33 cellular contexts compared by ENCODE assay signal in genomic region chr1:85660541-85660940, GRCh38.
"Had no signal": no experiment of that assay in that cellular context is flagged by ENCODE, and none has a peak within 500 bp of the region (broad histone marks: within the 10 kb centered on the region; RNA-seq: fewer than 3 reads in every experiment).

No MANE protein-coding gene starts in this region.

- H3K4me2 ChIP-seq: smooth muscle cell had no signal

- FAIRE-seq: astrocyte, TTC549 had no signal

- H3K27me3 ChIP-seq: brain microvascular endothelial cell, esophagus muscularis mucosa, heart right ventricle, left lung, right atrium auricular region, thyroid gland, upper lobe of left lung, vagina had no signal

- H3K4me1 ChIP-seq: left lung, lower lobe of right lung, right atrium auricular region, upper lobe of left lung, vagina had no signal

- H3K9me3 ChIP-seq: esophagus muscularis mucosa, heart right ventricle, left lung, lower lobe of right lung, right atrium auricular region, thyroid gland, upper lobe of left lung, vagina had no signal

- DNase-seq: activated CD4-positive, alpha-beta T cell treated with anti-CD3 and anti-CD28 coated beads for 4 hours; activated CD4-positive, alpha-beta T cell treated with anti-CD3 and anti-CD28 coated beads, Interleukin-2, amount 50 U/mL, for 48 hours; activated CD8-positive, alpha-beta memory T cell treated with anti-CD3 and anti-CD28 coated beads for 24 hours; activated CD8-positive, alpha-beta memory T cell treated with anti-CD3 and anti-CD28 coated beads, Interleukin-2, amount 50 U/mL, for 4 hours; activated effector memory CD4-positive, alpha-beta T cell treated with anti-CD3 and anti-CD28 coated beads, Interleukin-2, amount 50 U/mL, for 16 hours; activated naive CD4-positive, alpha-beta T cell treated with anti-CD3 and anti-CD28 coated beads, Interleukin-2, amount 10 ng/mL, durations not matched to agents 7 days and 5 days; activated naive CD8-positive, alpha-beta T cell treated with anti-CD3 and anti-CD28 coated beads, Interleukin-2, amount 10 ng/mL, durations not matched to agents 7 days and 5 days; activated T-cell treated with anti-CD3 and anti-CD28 coated beads, Interleukin-2, amount 50 U/mL, for 1 hour; amniotic stem cell; brain microvascular endothelial cell; caudate nucleus; endodermal cell; foreskin melanocyte; heart right ventricle; left lung; lower lobe of right lung; mesendoderm; natural killer cell; stimulated activated CD4-positive, alpha-beta T cell treated with anti-CD3 and anti-CD28 coated beads, Interleukin-1b, Interleukin-23, amount 100 ng/mL, for 48 hours; stimulated activated CD4-positive, alpha-beta T cell treated with anti-CD3 and anti-CD28 coated beads, Interleukin-4, amount 100 ng/mL, for 4 hours; stimulated activated CD8-positive, alpha-beta memory T cell treated with anti-CD3 and anti-CD28 coated beads, Interleukin-4, amount 100 ng/mL, for 48 hours; stimulated activated naive CD8-positive, alpha-beta T cell treated with anti-CD3 and anti-CD28 coated beads, Interleukin-15, amount 100 ng/mL, for 72 hours; substantia nigra; thyroid gland; upper lobe of left lung had no signal

- H3K36me3 ChIP-seq: left lung, lower lobe of right lung, thyroid gland, upper lobe of left lung, vagina had no signal

- ATAC-seq: heart right ventricle; left lung; lower lobe of right lung; natural killer cell; stimulated activated memory B cell treated with anti-CD40 and anti-IgM and Interleukin-4, amounts not matched to agents 10 μg/mL and 1 μg/mL and 100 μg/mL, for 72 hours; stimulated activated naive CD8-positive, alpha-beta T cell treated with anti-CD3 and anti-CD28 coated beads, Interleukin-15, amount 100 ng/mL, for 72 hours had no signal

- H3K4me3 ChIP-seq: esophagus muscularis mucosa, heart right ventricle, left lung, lower lobe of right lung, right atrium auricular region, smooth muscle cell, thyroid gland, upper lobe of left lung, vagina had no signal

- H3K27ac ChIP-seq: brain microvascular endothelial cell, esophagus muscularis mucosa, heart right ventricle, left lung, lower lobe of right lung, right atrium auricular region, upper lobe of left lung, vagina, VCaP had no signal
